ENCODE assay signal across 34 cellular contexts in the genomic region with DNA sequence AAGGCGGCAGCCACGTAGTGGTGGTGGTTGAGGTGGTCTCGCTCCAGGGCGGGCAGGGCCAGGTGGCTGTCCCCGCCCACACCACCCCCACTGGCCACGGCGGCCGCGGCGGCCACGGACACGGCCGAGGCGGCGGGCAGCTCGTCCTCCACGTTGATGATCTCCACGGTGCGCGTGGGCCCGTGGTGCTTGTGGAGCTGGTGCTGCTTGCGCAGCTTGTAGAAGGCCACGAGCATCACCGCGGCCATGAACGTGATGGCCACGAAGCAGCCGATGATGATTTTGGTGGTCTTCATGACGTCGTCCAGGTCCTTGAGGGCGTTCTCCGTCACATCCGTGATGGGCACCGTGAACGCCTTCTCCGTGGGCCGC. TPM values are rescaled to one million over a fixed set of nuclear protein-coding genes. Genes with fewer than 3 reads are reported as not detected.
"Had no signal": no experiment of that assay in that cellular context is flagged by ENCODE, and none has a peak within 500 bp of the region (broad histone marks: within the 10 kb centered on the region; RNA-seq: fewer than 3 reads in every experiment).

No MANE protein-coding gene starts in this region.

- H3K36me3 ChIP-seq: heart right ventricle, pancreas, prostate gland, right lobe of liver, tibial nerve, vagina had no signal

- ATAC-seq: heart right ventricle; left cardiac atrium; left lobe of liver; mucosa of descending colon; naive thymus-derived CD4-positive, alpha-beta T cell; natural killer cell treated with Interleukin-12 subunit alpha and Interleukin-12 subunit beta and Interleukin-15 and Interleukin-18, amount 100 ng/mL, for 72 hours; pancreas; right lobe of liver had no signal

- H3K4me1 Mint-ChIP-seq: stimulated activated memory B cell treated with anti-CD40 and anti-IgM and Interleukin-4, amounts not matched to agents 10 μg/mL and 1 μg/mL and 100 μg/mL, for 72 hours had no signal

- DNase-seq: heart right ventricle; kidney glomerular epithelial cell; left cardiac atrium; midbrain; naive thymus-derived CD4-positive, alpha-beta T cell; nucleus accumbens; retina; stimulated activated CD4-positive, alpha-beta T cell treated with anti-CD3 and anti-CD28 coated beads, Interleukin-1b, Interleukin-23, amount 100 ng/mL, for 48 hours; stimulated activated CD4-positive, alpha-beta T cell treated with anti-CD3 and anti-CD28 coated beads, Interleukin-2, amount 100 ng/mL, for 48 hours; stimulated activated CD4-positive, alpha-beta T cell treated with anti-CD3 and anti-CD28 coated beads, Interleukin-4, amount 100 ng/mL, for 4 hours; stimulated activated CD8-positive, alpha-beta memory T cell treated with anti-CD3 and anti-CD28 coated beads, Interleukin-4, amount 100 ng/mL, for 48 hours; stimulated activated naive CD4-positive, alpha-beta T cell treated with Interleukin-2 at 50 U/mL for 16 hours; stimulated activated naive CD8-positive, alpha-beta T cell treated with anti-CD3 and anti-CD28 coated beads, Interleukin-15, amount 100 ng/mL, for 72 hours; substantia nigra had no signal

- H3K4me3 ChIP-seq: heart right ventricle, hepatocyte, lung, mucosa of descending colon, pancreas, prostate gland, right lobe of liver, smooth muscle cell, tibial nerve, vagina had no signal

- H3K27ac ChIP-seq: heart right ventricle, hepatocyte, pancreas, prostate gland, right lobe of liver, tibial nerve, vagina had no signal

- H3K27me3 Mint-ChIP-seq: natural killer cell treated with Interleukin-12 subunit alpha and Interleukin-12 subunit beta and Interleukin-15 and Interleukin-18, amount 100 ng/mL, for 72 hours; type B pancreatic cell had no signal

- H3K27ac Mint-ChIP-seq: naive thymus-derived CD4-positive, alpha-beta T cell; natural killer cell treated with Interleukin-12 subunit alpha and Interleukin-12 subunit beta and Interleukin-15 and Interleukin-18, amount 100 ng/mL, for 72 hours; stimulated activated memory B cell treated with anti-CD40 and anti-IgM and Interleukin-4, amounts not matched to agents 10 μg/mL and 1 μg/mL and 100 μg/mL, for 72 hours; stimulated activated naive CD8-positive, alpha-beta T cell treated with anti-CD3 and anti-CD28 coated beads, Interleukin-15, amount 100 ng/mL, for 72 hours; type B pancreatic cell had no signal

- H3K9me3 Mint-ChIP-seq: naive thymus-derived CD4-positive, alpha-beta T cell; natural killer cell treated with Interleukin-12 subunit alpha and Interleukin-12 subunit beta and Interleukin-15 and Interleukin-18, amount 100 ng/mL, for 72 hours; stimulated activated memory B cell treated with anti-CD40 and anti-IgM and Interleukin-4, amounts not matched to agents 10 μg/mL and 1 μg/mL and 100 μg/mL, for 72 hours; stimulated activated naive CD8-positive, alpha-beta T cell treated with anti-CD3 and anti-CD28 coated beads, Interleukin-15, amount 100 ng/mL, for 72 hours; type B pancreatic cell had no signal

- H3K36me3 Mint-ChIP-seq: naive thymus-derived CD4-positive, alpha-beta T cell; natural killer cell treated with Interleukin-12 subunit alpha and Interleukin-12 subunit beta and Interleukin-15 and Interleukin-18, amount 100 ng/mL, for 72 hours; stimulated activated memory B cell treated with anti-CD40 and anti-IgM and Interleukin-4, amounts not matched to agents 10 μg/mL and 1 μg/mL and 100 μg/mL, for 72 hours; type B pancreatic cell had no signal

- H3K27me3 ChIP-seq: hepatocyte, pancreas, right lobe of liver, tibial nerve, vagina had no signal

- H3K9me3 ChIP-seq: heart right ventricle, mucosa of descending colon, pancreas, prostate gland, right lobe of liver, tibial nerve, vagina had no signal

- H3K4me1 ChIP-seq: heart right ventricle, pancreas, prostate gland, vagina had no signal

- H3K4me3 Mint-ChIP-seq: naive thymus-derived CD4-positive, alpha-beta T cell; natural killer cell treated with Interleukin-12 subunit alpha and Interleukin-12 subunit beta and Interleukin-15 and Interleukin-18, amount 100 ng/mL, for 72 hours; stimulated activated memory B cell treated with anti-CD40 and anti-IgM and Interleukin-4, amounts not matched to agents 10 μg/mL and 1 μg/mL and 100 μg/mL, for 72 hours; stimulated activated naive CD8-positive, alpha-beta T cell treated with anti-CD3 and anti-CD28 coated beads, Interleukin-15, amount 100 ng/mL, for 72 hours; type B pancreatic cell had no signal

RNA-seq across cellular contexts. Expression of gene ASPDH, which starts 4.0 kb away (rescaled TPM):
- total RNA-seq: heart right ventricle; left cardiac atrium; lung; mesenteric fat pad; mucosa of descending colon; myocyte; naive thymus-derived CD4-positive, alpha-beta T cell; natural killer cell treated with Interleukin-12 subunit alpha and Interleukin-12 subunit beta and Interleukin-15 and Interleukin-18, amount 100 ng/mL, for 72 hours; osteoblast; prostate gland; skeletal muscle tissue; smooth muscle cell; tibial nerve; urinary bladder; vagina had no signal
- polyA plus RNA-seq: heart right ventricle; keratinocyte; lung; naive thymus-derived CD4-positive, alpha-beta T cell; neural cell; smooth muscle cell; urinary bladder had no signal

RNA-seq across cellular contexts. Expression of gene GARIN5A, which starts 41.0 kb away (rescaled TPM):
- total RNA-seq: tibial nerve, urinary bladder, vagina had no signal

RNA-seq across cellular contexts. Expression of gene LRRC4B, which starts 50.5 kb away (rescaled TPM):
- total RNA-seq: myocyte; naive thymus-derived CD4-positive, alpha-beta T cell; natural killer cell treated with Interleukin-12 subunit alpha and Interleukin-12 subunit beta and Interleukin-15 and Interleukin-18, amount 100 ng/mL, for 72 hours; osteoblast had no signal
- polyA plus RNA-seq: keratinocyte; naive thymus-derived CD4-positive, alpha-beta T cell had no signal
